Comparison of ENCODE assay signal across 31 cellular contexts in genomic region chr2:6474368-6475140, GRCh38.
DNase-seq lines count a peak whose midpoint lies in the region; ATAC-seq lines count a peak whose summit lies in the region.
"Had no signal": no experiment of that assay in that cellular context is flagged by ENCODE, and none has a peak within 500 bp of the region (broad histone marks: within the 10 kb centered on the region; RNA-seq: fewer than 3 reads in every experiment).

No MANE protein-coding gene starts in this region.

- ATAC-seq in GM18868 (IDR thresholded peaks at IDR 0.05; ENCODE audit: unreplicated experiment) = peak; percentile 64
- peak; percentile 53 for ATAC-seq in GM21786 (IDR thresholded peaks at IDR 0.05; ENCODE audit: unreplicated experiment)
- ATAC-seq in HG03378 (IDR thresholded peaks at IDR 0.05; ENCODE audit: unreplicated experiment) = peak; percentile 41
- no peak for ATAC-seq in HG02970 (IDR thresholded peaks at IDR 0.05; ENCODE audit: low FRiP score, unreplicated experiment)
- ATAC-seq: activated CD4-positive, CD25-positive, alpha-beta regulatory T cell treated with anti-CD3 and anti-CD28 coated beads, Interleukin-2, amount 50 U/mL, for 24 hours; esophagus mucosa; left ventricle myocardium superior; naive thymus-derived CD4-positive, alpha-beta T cell; PC-3; T-helper 17 cell had no signal

- DNase-seq in NCI-H2029 (lab: John Stamatoyannopoulos, UW) (no peak), HPDE6-E6E7 (ENCODE audit: extremely low spot score) (no peak), H4 (ENCODE audit: low spot score) (no peak)
- DNase-seq: activated CD4-positive, alpha-beta memory T cell treated with anti-CD3 and anti-CD28 coated beads, Interleukin-2, amount 10 ng/mL, durations not matched to agents 7 days and 5 days; activated CD8-positive, alpha-beta memory T cell treated with anti-CD3 and anti-CD28 coated beads, Interleukin-2, amount 50 U/mL, for 48 hours; activated effector memory CD4-positive, alpha-beta T cell treated with Interleukin-2 at 50 U/mL for 16 hours; central memory CD4-positive, alpha-beta T cell; DMS79 treated with DMSO at 0.1 percent for 48 hours; endodermal cell; foreskin fibroblast; GF-D8; H7; head of caudate nucleus; KG1; left ventricle myocardium superior; MG63; naive thymus-derived CD4-positive, alpha-beta T cell; NCI-H1417; NCI-H446 treated with DMSO at 0.1 percent for 48 hours; NCI-H82; PC-3; SK-N-SH; stimulated activated naive CD4-positive, alpha-beta T cell treated with Interleukin-2 at 50 U/mL for 16 hours; T-helper 17 cell; testis had no signal
